ENCODE assay signal across 8 cellular contexts in the genomic region with DNA sequence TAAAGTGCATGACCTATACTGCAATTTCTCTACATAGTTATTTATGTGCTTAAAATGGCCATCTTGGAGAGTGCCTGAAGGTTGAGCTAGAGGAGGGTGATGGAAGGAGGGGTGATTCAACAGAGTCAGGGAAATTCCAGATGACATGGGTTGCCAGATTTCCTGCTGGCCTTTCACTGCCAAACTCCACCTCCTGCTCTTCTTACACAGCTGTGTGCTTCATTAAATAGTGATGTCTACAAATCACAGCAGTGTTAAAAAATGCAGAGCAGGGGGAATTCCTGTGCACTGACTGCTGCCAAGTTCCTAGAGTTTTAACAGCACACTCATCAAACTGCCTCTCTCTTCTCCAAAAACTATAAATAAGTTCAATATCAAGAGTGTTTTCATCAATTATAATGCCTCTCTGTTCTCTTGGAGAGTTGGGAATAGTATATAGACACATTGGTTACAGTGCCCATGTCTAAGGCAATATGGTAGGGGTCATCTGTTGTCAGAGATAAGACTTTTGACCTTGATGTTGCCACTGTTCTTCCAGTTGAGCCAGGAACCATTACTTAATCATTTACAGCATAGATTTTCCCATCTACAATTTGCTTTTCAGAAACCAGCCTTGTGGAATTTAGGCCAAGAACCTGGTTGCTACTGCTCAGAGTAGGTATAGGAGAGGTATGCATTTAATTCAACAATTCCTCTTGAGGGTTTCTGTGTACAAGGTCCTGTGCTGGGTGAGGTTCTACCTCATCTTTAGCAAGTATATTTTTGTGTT.
DNase-seq lines count a peak whose midpoint lies in the region; ATAC-seq and TF ChIP-seq lines count a peak whose summit lies in the region.

No MANE protein-coding gene starts in this region.

- CTCF ChIA-PET in AG04450 (lab: Charles Lee), result interaction anchor here (0.9 kb wide), 1 partner anchor 238 kb away, joined by 3 read pairs; no protein-coding TSS in a partner anchor

- H4K20me1 ChIP-seq in GM23248 (ENCODE audit: insufficient read depth), result no peaks in the 10 kb centered on the region

- no peaks in the 10 kb centered on the region for H3K9me3 Mint-ChIP-seq in endothelial cell (ENCODE audit: unreplicated experiment)

- TF ChIP-seq POLR2A in uterus (IDR thresholded peaks at IDR 0.05), result no peak

- H3K9me3 ChIP-seq in AG04450 (ENCODE audit: control insufficient read depth, insufficient read depth, low read length) (no peaks in the 10 kb centered on the region), GM23248 (ENCODE audit: low read depth) (no peaks in the 10 kb centered on the region), RWPE2 (ENCODE audit: severe bottlenecking) (no peaks in the 10 kb centered on the region), uterus (no peaks in the 10 kb centered on the region)

- H3K36me3 ChIP-seq in GM23248 (ENCODE audit: low read depth), result no peaks in the 10 kb centered on the region
- no peaks in the 10 kb centered on the region for H3K36me3 ChIP-seq in RWPE2 (ENCODE audit: low read depth)
- no peaks in the 10 kb centered on the region for H3K36me3 ChIP-seq in uterus

- H2AFZ ChIP-seq in GM23248, result peak overlapping the region; percentile 42; the same call in 1 of the 2 replicates

- TF ChIP-seq CTCF in AG04450 (IDR thresholded peaks at IDR 0.05; ENCODE audit: low read depth, low read length) (no peak), RWPE2 (IDR thresholded peaks at IDR 0.05; ENCODE audit: poor library complexity, severe bottlenecking) (no peak), uterus (IDR thresholded peaks at IDR 0.05) (no peak), endothelial cell (IDR thresholded peaks at IDR 0.05; ENCODE audit: unreplicated experiment) (no peak)

- DNase-seq in AG04450 (ENCODE audit: low read depth, low spot score) (peak; percentile 94), GM23248 (peak; percentile 97), RWPE2 (ENCODE audit: low spot score) (peak; percentile 69), hepatic stellate cell (ENCODE audit: low spot score) (peak; percentile 49), uterus (peak; percentile 40 to 55), endothelial cell (ENCODE audit: low spot score) (no peak)
- no peak for DNase-seq in stimulated activated CD4-positive, alpha-beta T cell treated with anti-CD3 and anti-CD28 coated beads, Interleukin-4, amount 100 ng/mL, for 4 hours

- ATAC-seq in RWPE2 (ENCODE audit: low read depth), result peak; percentile 97
- no peak for ATAC-seq in HG02840 (IDR thresholded peaks at IDR 0.05; ENCODE audit: low FRiP score, unreplicated experiment)

- peak overlapping the region; percentile 47 for H3K4me2 ChIP-seq in GM23248 (ENCODE audit: unreplicated experiment)

- intact Hi-C loops in uterus (cut with DNase I; ENCODE audit: low total_unique reads), result no loop called here

- H3K4me3 ChIP-seq in AG04450 (ENCODE audit: low read depth, low read length) (no peak overlapping the region), GM23248 (no peak overlapping the region), RWPE2 (ENCODE audit: severe bottlenecking) (no peak overlapping the region), uterus (no peak overlapping the region)

- no peaks in the 10 kb centered on the region for H3K36me3 Mint-ChIP-seq in endothelial cell (ENCODE audit: low read depth, unreplicated experiment)

- H3K27ac ChIP-seq in AG04450 (ENCODE audit: low read depth, low read length) (no peak overlapping the region), GM23248 (peak overlapping the region; percentile 26), RWPE2 (ENCODE audit: poor library complexity, severe bottlenecking) (peak overlapping the region; percentile 71), uterus (peak overlapping the region in 1 of 2 donors; percentile 2)

- no peaks in the 10 kb centered on the region for H3K9me2 ChIP-seq in GM23248 (ENCODE audit: insufficient read depth)

- no peak overlapping the region for H3K4me3 Mint-ChIP-seq in endothelial cell (ENCODE audit: unreplicated experiment)

- H3K27me3 Mint-ChIP-seq in endothelial cell (ENCODE audit: unreplicated experiment), result no peaks in the 10 kb centered on the region

- no peaks in the 10 kb centered on the region for H3K79me2 ChIP-seq in GM23248 (ENCODE audit: insufficient read depth)

- no peak overlapping the region for H3K9ac ChIP-seq in GM23248

- peaks cover 29% of the 10 kb centered on the region for H3K4me1 ChIP-seq in GM23248 (ENCODE audit: insufficient read depth)
- H3K4me1 ChIP-seq in RWPE2 (ENCODE audit: insufficient read depth, poor library complexity, severe bottlenecking), result peaks cover 15% of the 10 kb centered on the region
- no peaks in the 10 kb centered on the region for H3K4me1 ChIP-seq in uterus

- POLR2A ChIA-PET in AG04450 (lab: Yijun Ruan, JAX), result interaction anchor here (0.6 to 0.9 kb wide), 2 partner anchors 21 to 25 kb away, joined by 3 read pairs; no protein-coding TSS in a partner anchor

- no peaks in the 10 kb centered on the region for H3K4me1 Mint-ChIP-seq in endothelial cell (ENCODE audit: unreplicated experiment)

- H3K27me3 ChIP-seq in AG04450 (ENCODE audit: control insufficient read depth, insufficient read depth, low read length) (no peaks in the 10 kb centered on the region), GM23248 (replicated peaks; ENCODE audit: insufficient read depth) (no peaks in the 10 kb centered on the region), RWPE2 (ENCODE audit: insufficient read depth, poor library complexity, severe bottlenecking) (no peaks in the 10 kb centered on the region), uterus (no peaks in the 10 kb centered on the region)

- in situ Hi-C loops in GM23248 (cut with MboI), result no loop called here

- H3F3A ChIP-seq in GM23248 (ENCODE audit: insufficient read depth), result peaks cover 29% of the 10 kb centered on the region

- no peak overlapping the region for H3K27ac Mint-ChIP-seq in endothelial cell (ENCODE audit: unreplicated experiment)

Comparison
In these comparisons a context has a peak if more than half of its experiments do, and no peak if none do; other contexts are left out.
1. DNase-seq: peak in AG04450 (single experiment), GM23248 (single experiment), RWPE2 (single experiment), hepatic stellate cell (single experiment) and uterus (2 of 2); none in endothelial cell (single experiment) and stimulated activated CD4-positive, alpha-beta T cell treated with anti-CD3 and anti-CD28 coated beads, Interleukin-4, amount 100 ng/mL, for 4 hours (0 of 2).